In genomic region chr1:117051224-117052064, GRCh38 we compare ENCODE assay signal across 8 cellular contexts. TPM values are rescaled to one million over a fixed set of nuclear protein-coding genes. Genes with fewer than 3 reads are reported as not detected.
DNase-seq lines count a peak whose midpoint lies in the region; ATAC-seq, FAIRE-seq and TF ChIP-seq lines count a peak whose summit lies in the region.

No MANE protein-coding gene starts in this region.

- peak in 1 of 5 donors; percentile 29 for DNase-seq in CD8-positive, alpha-beta memory T cell
- DNase-seq in activated T-helper 2 cell treated with anti-CD3 and anti-CD28 coated beads, Interferon-gamma antibody, Interleukin-2, Interleukin-4, amounts not matched to agents 10 μg/mL and 5 μg/mL and 100 μg/mL, durations not matched to agents 14 hours and 24 hours and 36 hours (ENCODE audit: low spot score): peak; percentile 33
- DNase-seq in medulla oblongata (ENCODE audit: extremely low spot score) (peak; percentile 23), NCI-H524 (lab: John Stamatoyannopoulos, UW) (no peak), D721Med (ENCODE audit: insufficient read length, low spot score) (no peak), NK-92 (lab: John Stamatoyannopoulos, UW; ENCODE audit: unreplicated experiment) (no peak)

- H3K36me3 Mint-ChIP-seq in CD8-positive, alpha-beta memory T cell: no peaks in the 10 kb centered on the region
- peaks cover 3% of the 10 kb centered on the region for H3K36me3 Mint-ChIP-seq in IgD-negative memory B cell
- H3K36me3 Mint-ChIP-seq in activated T-helper 2 cell treated with anti-CD3 and anti-CD28 coated beads, Interferon-gamma antibody, Interleukin-2, Interleukin-4, amounts not matched to agents 10 μg/mL and 5 μg/mL and 100 μg/mL, durations not matched to agents 14 hours and 24 hours and 36 hours (ENCODE audit: low read depth): peaks cover 24% of the 10 kb centered on the region

- POLR2A ChIA-PET in CD8-positive, alpha-beta memory T cell (lab: Charles Lee): interaction anchor here (0.7 kb wide), 1 partner anchor 8 kb away, joined by 3 read pairs; the partner anchor contains the start of gene TTF2

- no peaks in the 10 kb centered on the region for H3K9me3 Mint-ChIP-seq in CD8-positive, alpha-beta memory T cell
- H3K9me3 Mint-ChIP-seq in IgD-negative memory B cell: no peaks in the 10 kb centered on the region
- H3K9me3 Mint-ChIP-seq in activated T-helper 2 cell treated with anti-CD3 and anti-CD28 coated beads, Interferon-gamma antibody, Interleukin-2, Interleukin-4, amounts not matched to agents 10 μg/mL and 5 μg/mL and 100 μg/mL, durations not matched to agents 14 hours and 24 hours and 36 hours: no peaks in the 10 kb centered on the region

- peak; percentile 79 for ATAC-seq in GM21381 (IDR thresholded peaks at IDR 0.05; ENCODE audit: unreplicated experiment)

- peak overlapping the region; percentile 35 to 87 (median 82) for H3K4me3 Mint-ChIP-seq in CD8-positive, alpha-beta memory T cell
- peak overlapping the region; percentile 50 to 90 (median 71) for H3K4me3 Mint-ChIP-seq in IgD-negative memory B cell
- peak overlapping the region; percentile 63 for H3K4me3 Mint-ChIP-seq in activated T-helper 2 cell treated with anti-CD3 and anti-CD28 coated beads, Interferon-gamma antibody, Interleukin-2, Interleukin-4, amounts not matched to agents 10 μg/mL and 5 μg/mL and 100 μg/mL, durations not matched to agents 14 hours and 24 hours and 36 hours (ENCODE audit: low read depth)

- peaks cover 50% of the 10 kb centered on the region for H3K4me1 ChIP-seq in CD8-positive, alpha-beta memory T cell (ENCODE audit: insufficient read depth, low read length)

- peaks cover 35 to 36% (median 36%) of the 10 kb centered on the region in 3 donors for H3K4me1 Mint-ChIP-seq in CD8-positive, alpha-beta memory T cell
- H3K4me1 Mint-ChIP-seq in IgD-negative memory B cell: peaks cover 34 to 35% (median 34%) of the 10 kb centered on the region in 3 donors
- H3K4me1 Mint-ChIP-seq in activated T-helper 2 cell treated with anti-CD3 and anti-CD28 coated beads, Interferon-gamma antibody, Interleukin-2, Interleukin-4, amounts not matched to agents 10 μg/mL and 5 μg/mL and 100 μg/mL, durations not matched to agents 14 hours and 24 hours and 36 hours (ENCODE audit: low read depth): peaks cover 43% of the 10 kb centered on the region

- no peaks in the 10 kb centered on the region for H3K9me3 ChIP-seq in CD8-positive, alpha-beta memory T cell (ENCODE audit: low read length)

- H3K36me3 ChIP-seq in CD8-positive, alpha-beta memory T cell (ENCODE audit: insufficient read depth, low read length): no peaks in the 10 kb centered on the region

- no peaks in the 10 kb centered on the region for H3K27me3 ChIP-seq in CD8-positive, alpha-beta memory T cell (ENCODE audit: insufficient read depth, low read length, poor library complexity, severe bottlenecking)

- FAIRE-seq in D721Med (lab: Jason Lieb, UNC): no peak

- intact Hi-C loops in activated T-helper 2 cell treated with anti-CD3 and anti-CD28 coated beads, Interferon-gamma antibody, Interleukin-2, Interleukin-4, amounts not matched to agents 10 μg/mL and 5 μg/mL and 100 μg/mL, durations not matched to agents 14 hours and 24 hours and 36 hours (cut with micrococcal nuclease): loop anchor here (1.0 kb wide), 1 partner anchor 8 kb away; no protein-coding TSS in a partner anchor

- H3K27ac Mint-ChIP-seq in CD8-positive, alpha-beta memory T cell: peak overlapping the region; percentile 2 to 95 (median 92)
- peak overlapping the region; percentile 48 to 77 (median 50) for H3K27ac Mint-ChIP-seq in IgD-negative memory B cell
- peak overlapping the region; percentile 88 for H3K27ac Mint-ChIP-seq in activated T-helper 2 cell treated with anti-CD3 and anti-CD28 coated beads, Interferon-gamma antibody, Interleukin-2, Interleukin-4, amounts not matched to agents 10 μg/mL and 5 μg/mL and 100 μg/mL, durations not matched to agents 14 hours and 24 hours and 36 hours

- H3K27me3 Mint-ChIP-seq in CD8-positive, alpha-beta memory T cell: no peaks in the 10 kb centered on the region
- H3K27me3 Mint-ChIP-seq in IgD-negative memory B cell: no peaks in the 10 kb centered on the region
- no peaks in the 10 kb centered on the region for H3K27me3 Mint-ChIP-seq in activated T-helper 2 cell treated with anti-CD3 and anti-CD28 coated beads, Interferon-gamma antibody, Interleukin-2, Interleukin-4, amounts not matched to agents 10 μg/mL and 5 μg/mL and 100 μg/mL, durations not matched to agents 14 hours and 24 hours and 36 hours (ENCODE audit: low read depth)

- H3K27ac ChIP-seq in CD8-positive, alpha-beta memory T cell (ENCODE audit: low read depth, low read length): no peak overlapping the region

- no peak for TF ChIP-seq CTCF in D721Med (IDR thresholded peaks at IDR 0.05; ENCODE audit: insufficient read depth, missing control alignments)

- H3K4me3 ChIP-seq in CD8-positive, alpha-beta memory T cell (ENCODE audit: low read length): peak overlapping the region; percentile 40

- CTCF ChIA-PET in CD8-positive, alpha-beta memory T cell (lab: Charles Lee): interaction anchor here (1.2 to 1.3 kb wide), 3 partner anchors 314 to 477 kb away, joined by 4 to 6 read pairs (median 4); no protein-coding TSS in a partner anchor

RNA-seq across cellular contexts. Expression of gene TTF2, which starts 8.7 kb away (rescaled TPM):
- 10 to 100 TPM; 89.0 TPM for total RNA-seq in CD8-positive, alpha-beta memory T cell
- polyA plus RNA-seq in CD8-positive, alpha-beta memory T cell: 11.7 TPM
- polyA plus RNA-seq in IgD-negative memory B cell: 14.6 TPM
- 98.4 and 103 TPM in 2 replicates for total RNA-seq in activated T-helper 2 cell treated with anti-CD3 and anti-CD28 coated beads, Interferon-gamma antibody, Interleukin-2, Interleukin-4, amounts not matched to agents 10 μg/mL and 5 μg/mL and 100 μg/mL, durations not matched to agents 14 hours and 24 hours and 36 hours

RNA-seq across cellular contexts. Expression of gene CD101, which starts 49.9 kb away (rescaled TPM):
- total RNA-seq in CD8-positive, alpha-beta memory T cell: under 1 TPM; 0.39 to 0.66 TPM
- polyA plus RNA-seq in CD8-positive, alpha-beta memory T cell: 72.0 TPM
- polyA plus RNA-seq in IgD-negative memory B cell: 1.8 TPM
- total RNA-seq in activated T-helper 2 cell treated with anti-CD3 and anti-CD28 coated beads, Interferon-gamma antibody, Interleukin-2, Interleukin-4, amounts not matched to agents 10 μg/mL and 5 μg/mL and 100 μg/mL, durations not matched to agents 14 hours and 24 hours and 36 hours: 0.18 and 0.25 TPM in 2 replicates

Comparison
In these comparisons a context has a peak if more than half of its experiments do, and no peak if none do; other contexts are left out.
1. DNase-seq: peak in activated T-helper 2 cell treated with anti-CD3 and anti-CD28 coated beads, Interferon-gamma antibody, Interleukin-2, Interleukin-4, amounts not matched to agents 10 μg/mL and 5 μg/mL and 100 μg/mL, durations not matched to agents 14 hours and 24 hours and 36 hours (single experiment) and medulla oblongata (single experiment); none in NCI-H524 (0 of 2), D721Med (single experiment) and NK-92 (single experiment).
2. Peak in every context shown above with its lines, with median percentiles within 50 percentile points of each other: H3K27ac Mint-ChIP-seq and H3K4me3 Mint-ChIP-seq.